ENCODE assay signal across 8 cellular contexts in the genomic region with DNA sequence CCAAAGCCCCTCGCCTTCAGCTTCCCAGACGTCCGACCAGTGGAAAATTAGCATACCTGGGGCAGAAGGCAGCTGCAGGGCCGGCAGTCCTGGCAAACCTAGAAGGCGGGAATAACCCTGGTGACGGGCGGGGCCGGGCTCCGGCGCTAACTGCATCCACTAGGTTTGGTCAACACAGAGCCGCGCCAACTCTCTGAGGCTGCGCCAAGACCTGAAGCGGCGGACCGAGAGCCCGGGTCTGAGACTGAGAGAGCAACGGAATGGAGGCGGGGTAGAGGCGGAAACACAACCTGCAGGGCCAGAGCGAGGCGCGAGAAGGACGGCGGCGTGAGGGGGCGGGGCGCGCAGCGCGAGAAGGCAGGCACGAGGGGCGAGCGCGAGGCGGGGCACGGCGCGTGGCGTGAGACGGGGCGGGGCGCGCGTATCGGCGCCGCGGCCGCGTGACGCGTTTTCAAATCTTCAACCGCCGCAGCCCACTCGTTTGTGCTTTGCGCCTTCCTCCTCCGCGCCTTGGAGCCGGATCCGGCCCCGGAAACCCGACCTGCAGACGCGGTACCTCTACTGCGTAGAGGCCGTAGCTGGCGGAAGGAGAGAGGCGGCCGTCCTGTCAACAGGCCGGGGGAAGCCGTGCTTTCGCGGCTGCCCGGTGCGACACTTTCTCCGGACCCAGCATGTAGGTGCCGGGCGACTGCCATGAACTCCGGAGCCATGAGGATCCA.
DNase-seq lines count a peak whose midpoint lies in the region; ATAC-seq lines count a peak whose summit lies in the region.

A gene with protein sequence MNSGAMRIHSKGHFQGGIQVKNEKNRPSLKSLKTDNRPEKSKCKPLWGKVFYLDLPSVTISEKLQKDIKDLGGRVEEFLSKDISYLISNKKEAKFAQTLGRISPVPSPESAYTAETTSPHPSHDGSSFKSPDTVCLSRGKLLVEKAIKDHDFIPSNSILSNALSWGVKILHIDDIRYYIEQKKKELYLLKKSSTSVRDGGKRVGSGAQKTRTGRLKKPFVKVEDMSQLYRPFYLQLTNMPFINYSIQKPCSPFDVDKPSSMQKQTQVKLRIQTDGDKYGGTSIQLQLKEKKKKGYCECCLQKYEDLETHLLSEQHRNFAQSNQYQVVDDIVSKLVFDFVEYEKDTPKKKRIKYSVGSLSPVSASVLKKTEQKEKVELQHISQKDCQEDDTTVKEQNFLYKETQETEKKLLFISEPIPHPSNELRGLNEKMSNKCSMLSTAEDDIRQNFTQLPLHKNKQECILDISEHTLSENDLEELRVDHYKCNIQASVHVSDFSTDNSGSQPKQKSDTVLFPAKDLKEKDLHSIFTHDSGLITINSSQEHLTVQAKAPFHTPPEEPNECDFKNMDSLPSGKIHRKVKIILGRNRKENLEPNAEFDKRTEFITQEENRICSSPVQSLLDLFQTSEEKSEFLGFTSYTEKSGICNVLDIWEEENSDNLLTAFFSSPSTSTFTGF (plus strand): TSS at position 454 of the 719 bp plus-strand sequence. CDS start 240 bp downstream, at position 694.
A gene with protein sequence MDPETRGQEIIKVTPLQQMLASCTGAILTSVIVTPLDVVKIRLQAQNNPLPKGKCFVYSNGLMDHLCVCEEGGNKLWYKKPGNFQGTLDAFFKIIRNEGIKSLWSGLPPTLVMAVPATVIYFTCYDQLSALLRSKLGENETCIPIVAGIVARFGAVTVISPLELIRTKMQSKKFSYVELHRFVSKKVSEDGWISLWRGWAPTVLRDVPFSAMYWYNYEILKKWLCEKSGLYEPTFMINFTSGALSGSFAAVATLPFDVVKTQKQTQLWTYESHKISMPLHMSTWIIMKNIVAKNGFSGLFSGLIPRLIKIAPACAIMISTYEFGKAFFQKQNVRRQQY (minus strand): TSS at position 321 of the 719 bp plus-strand sequence. CDS start 17,633 bp downstream, outside the sequence.

- peaks cover 48% of the 10 kb centered on the region for H3K36me3 Mint-ChIP-seq in activated naive CD4-positive, alpha-beta T cell treated with anti-CD3 and anti-CD28 coated beads, Interleukin-2, amount 10 ng/mL, durations not matched to agents 7 days and 5 days

- H3K9me3 Mint-ChIP-seq in activated naive CD4-positive, alpha-beta T cell treated with anti-CD3 and anti-CD28 coated beads, Interleukin-2, amount 10 ng/mL, durations not matched to agents 7 days and 5 days = peaks cover 14% of the 10 kb centered on the region

- H3K36me3 ChIP-seq in SK-N-MC (ENCODE audit: insufficient read depth, low read length) = peaks cover 51% of the 10 kb centered on the region

- peak within 1 kb of the TSS; percentile 99 for H3K27ac Mint-ChIP-seq in activated naive CD4-positive, alpha-beta T cell treated with anti-CD3 and anti-CD28 coated beads, Interleukin-2, amount 10 ng/mL, durations not matched to agents 7 days and 5 days

- H3K4me3 ChIP-seq in GM08714 (ENCODE audit: low read length) (peak within 1 kb of the TSS; percentile 97), SK-N-MC (peak within 1 kb of the TSS; percentile 94)

- no peaks in the 10 kb centered on the region for H3K27me3 Mint-ChIP-seq in activated naive CD4-positive, alpha-beta T cell treated with anti-CD3 and anti-CD28 coated beads, Interleukin-2, amount 10 ng/mL, durations not matched to agents 7 days and 5 days

- peaks cover 56% of the 10 kb centered on the region for H3K4me1 Mint-ChIP-seq in activated naive CD4-positive, alpha-beta T cell treated with anti-CD3 and anti-CD28 coated beads, Interleukin-2, amount 10 ng/mL, durations not matched to agents 7 days and 5 days

- CTCF ChIA-PET in activated naive CD4-positive, alpha-beta T cell treated with anti-CD3 and anti-CD28 coated beads, Interleukin-2, amount 10 ng/mL, durations not matched to agents 7 days and 5 days (lab: Charles Lee) = no interaction called here

- DNase-seq in NCI-H1048 (lab: John Stamatoyannopoulos, UW) (peak; percentile 90), SK-N-MC (ENCODE audit: low read depth, low spot score) (no peak), germinal center (ENCODE audit: low spot score) (peak; percentile 92), non-pigmented ciliary epithelial cell (ENCODE audit: low read depth) (peak; percentile 60), substantia nigra (lab: John Stamatoyannopoulos, UW) (peak; percentile 30 to 94 (median 85))
- DNase-seq in activated naive CD4-positive, alpha-beta T cell treated with anti-CD3 and anti-CD28 coated beads, Interleukin-2, amount 10 ng/mL, durations not matched to agents 7 days and 5 days = peak; percentile 97

- H3K9ac ChIP-seq in SK-N-MC (ENCODE audit: insufficient read length) = peak within 1 kb of the TSS; percentile 97

- H3K9me3 ChIP-seq in SK-N-MC (ENCODE audit: low read depth, low read length) = peaks cover 10% of the 10 kb centered on the region; the same call in 1 of the 2 replicates

- H3K4me3 Mint-ChIP-seq in activated naive CD4-positive, alpha-beta T cell treated with anti-CD3 and anti-CD28 coated beads, Interleukin-2, amount 10 ng/mL, durations not matched to agents 7 days and 5 days = peak within 1 kb of the TSS; percentile 77

- peak within 1 kb of the TSS; percentile 81 for H3K27ac ChIP-seq in SK-N-MC
- H3K27ac ChIP-seq in substantia nigra (ENCODE audit: low read depth, low read length, poor library complexity, severe bottlenecking) = peak within 1 kb of the TSS; percentile 88

- ATAC-seq in HG02588 (IDR thresholded peaks at IDR 0.05; ENCODE audit: unreplicated experiment) = peak; percentile 90
